ENCODE assay signal across 8 cellular contexts in the genomic region with DNA sequence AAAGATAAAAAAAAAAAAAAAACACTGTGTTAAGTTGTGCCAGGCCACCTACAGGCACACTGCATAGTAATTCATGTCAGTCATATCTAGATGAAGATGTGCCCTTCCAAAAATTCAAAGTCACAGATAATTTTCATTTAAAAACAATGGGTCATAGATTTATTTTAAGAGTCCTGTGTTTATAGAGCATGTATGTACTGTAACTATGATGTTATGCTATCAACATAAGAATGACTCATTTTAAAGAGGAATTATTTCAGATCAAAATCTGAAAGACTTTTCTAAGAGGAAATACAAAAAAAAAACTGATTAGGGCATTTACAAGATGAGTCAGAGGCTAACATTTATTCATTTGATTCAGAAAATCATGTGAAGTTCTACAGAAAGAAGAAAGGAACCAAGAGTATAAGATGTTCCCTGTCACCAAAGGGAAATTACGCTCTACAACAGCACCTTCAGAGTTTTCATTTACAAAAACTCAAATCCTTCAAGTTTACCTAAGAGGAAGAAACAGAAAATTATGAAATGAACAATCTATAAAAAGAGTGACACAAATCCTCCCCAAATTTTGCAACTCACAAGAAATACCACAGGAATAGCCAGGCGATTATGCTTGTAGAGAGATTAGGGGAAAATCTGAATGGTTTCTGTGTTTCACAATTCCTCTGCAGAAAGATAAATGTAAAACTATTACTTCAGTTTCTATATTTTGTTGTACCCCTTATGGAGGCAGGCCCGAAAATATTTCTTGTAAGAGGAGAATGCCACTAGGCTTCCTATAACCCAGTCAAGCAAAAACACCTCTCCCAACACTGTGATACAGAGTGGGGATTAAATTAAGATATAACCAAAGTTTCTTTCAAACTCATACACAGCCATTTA. TPM values are rescaled to one million over a fixed set of nuclear protein-coding genes. Genes with fewer than 3 reads are reported as not detected.
DNase-seq lines count a peak whose midpoint lies in the region; ATAC-seq, FAIRE-seq and TF ChIP-seq lines count a peak whose summit lies in the region.

No MANE protein-coding gene starts in this region.

- no peaks in the 10 kb centered on the region for H3K9me2 ChIP-seq in DOHH2 (replicated peaks; ENCODE audit: control insufficient read depth, low read length)

- H3K9me3 ChIP-seq in DOHH2 (ENCODE audit: control insufficient read depth, insufficient read depth, low read length) (no peaks in the 10 kb centered on the region), adrenal gland (replicated peaks in 1 of 3) (no peaks in the 10 kb centered on the region), kidney (ENCODE audit: control insufficient read depth in 1 of 2, low read length in 2 of 2) (no peaks in the 10 kb centered on the region), uterus (no peaks in the 10 kb centered on the region)

- intact Hi-C loops in adrenal gland (cut with DNase I): no loop called here
- intact Hi-C loops in kidney (cut with DNase I): no loop called here
- intact Hi-C loops in uterus (cut with DNase I; ENCODE audit: low total_unique reads): no loop called here

- H3K79me2 ChIP-seq in DOHH2 (ENCODE audit: control insufficient read depth, low read length): peaks cover 97% of the 10 kb centered on the region

- H3F3A ChIP-seq in DOHH2 (ENCODE audit: control insufficient read depth, insufficient read depth): 0 out of 2 replicates have a peak, but pooled peaks cover 2% of the 10 kb centered on the region

- H3K4me2 ChIP-seq in DOHH2 (ENCODE audit: low read length): peak overlapping the region; percentile 7; the same call in 1 of the 2 replicates

- H3K4me3 ChIP-seq in DOHH2 (ENCODE audit: low read length) (no peak overlapping the region), adrenal gland (no peak overlapping the region), kidney (ENCODE audit: low read length in 2 of 2) (no peak overlapping the region), uterus (no peak overlapping the region)

- peak; percentile 90 for FAIRE-seq in kidney (lab: Jason Lieb, UNC)

- ATAC-seq in HG03280 (IDR thresholded peaks at IDR 0.05; ENCODE audit: unreplicated experiment): no peak
- no peak for ATAC-seq in GM21825 (IDR thresholded peaks at IDR 0.05; ENCODE audit: unreplicated experiment)

- WGBS in adrenal gland, 4 donors: 34 to 42% (median 39%) methylated on average over 3 of the region's 3 CpGs

- no peak overlapping the region for H3K9ac ChIP-seq in kidney (ENCODE audit: low read length in 2 of 2)

- H3K27me3 ChIP-seq in DOHH2 (ENCODE audit: control insufficient read depth, low read length) (no peaks in the 10 kb centered on the region), adrenal gland (no peaks in the 10 kb centered on the region), uterus (no peaks in the 10 kb centered on the region)

- H3K27ac ChIP-seq in DOHH2 (ENCODE audit: low read depth, low read length) (no peak overlapping the region), adrenal gland (peak overlapping the region in 4 of 5 donors; percentile 60 to 80 (median 70)), kidney (ENCODE audit: low read depth in 2 of 2, low read length in 2 of 2) (no peak overlapping the region), uterus (peak overlapping the region; percentile 50 to 57)

- no peak for TF ChIP-seq CTCF in DOHH2 (IDR thresholded peaks at IDR 0.05; ENCODE audit: low read depth, low read length, poor library complexity, severe bottlenecking)
- TF ChIP-seq CTCF in adrenal gland (IDR thresholded peaks at IDR 0.05): peak in 2 of 6 experiments; percentile 21 to 26
- TF ChIP-seq CTCF in kidney (IDR thresholded peaks at IDR 0.05; ENCODE audit: borderline replicate concordance, extremely low read depth, insufficient read depth): no peak
- no peak for TF ChIP-seq CTCF in uterus (IDR thresholded peaks at IDR 0.05)

- peaks cover 39% of the 10 kb centered on the region for H3K4me1 ChIP-seq in DOHH2 (ENCODE audit: control insufficient read depth, low read length)
- peaks cover 28 to 58% of the 10 kb centered on the region in 2 donors for H3K4me1 ChIP-seq in adrenal gland (replicated peaks in 1 of 2)
- peaks cover 3 to 11% of the 10 kb centered on the region in 2 donors for H3K4me1 ChIP-seq in kidney (ENCODE audit: control insufficient read depth in 1 of 2, insufficient read depth in 1 of 2, low read depth in 1 of 2, low read length in 2 of 2)
- H3K4me1 ChIP-seq in uterus: peaks cover 8 to 11% of the 10 kb centered on the region in 2 donors

- DNase-seq in HT1080 (ENCODE audit: low read depth) (peak; percentile 84), adrenal gland (no peak), kidney (no peak), uterus (no peak), NCI-H187 (lab: John Stamatoyannopoulos, UW) (no peak)

- TF ChIP-seq POLR2A in adrenal gland (IDR thresholded peaks at IDR 0.05) (peak in 1 of 2 donors; percentile 59), uterus (IDR thresholded peaks at IDR 0.05) (no peak)

- peaks cover 20% of the 10 kb centered on the region; the same call in 1 of the 2 replicates for H4K20me1 ChIP-seq in DOHH2 (ENCODE audit: control insufficient read depth, insufficient read depth, low read depth, low read length)

- H3K36me3 ChIP-seq in DOHH2 (ENCODE audit: control insufficient read depth, low read length) (peaks cover 4% of the 10 kb centered on the region; the same call in 1 of the 2 replicates), adrenal gland (replicated peaks in 1 of 2) (no peaks in the 10 kb centered on the region), kidney (ENCODE audit: control insufficient read depth in 1 of 2, insufficient read depth in 2 of 2, low read length in 2 of 2) (no peaks in the 10 kb centered on the region), uterus (no peaks in the 10 kb centered on the region)

RNA-seq across cellular contexts. Expression of gene TP53BP2, which starts 13.8 kb away (rescaled TPM):
- 19.5 and 22.8 TPM in 2 replicates for total RNA-seq in HT1080 (2014; rRNA removed; shearing (Covaris generic))
- polyA plus RNA-seq in HT1080 (2015; cell fraction: cytosol; rRNA removed): 15.1 and 16.2 TPM in 2 replicates
- 31.6 and 36.0 TPM in 2 replicates for polyA plus RNA-seq in HT1080 (2015; cell fraction: nucleus; rRNA removed)
- total RNA-seq in adrenal gland (10 to 100 TPM; 20.5 to 38.5 (median 31.2) TPM), kidney (45.9 TPM), uterus (10 to 100 TPM; 25.6 to 66.7 (median 50.8) TPM)
- polyA plus RNA-seq in adrenal gland (10 to 100 TPM in 1 of 3 donors, 1 to 10 TPM in 2; 6.0 to 21.3 (median 6.9) TPM), kidney (ENCODE audit: insufficient read depth, low read depth, low replicate concordance) (10.3 TPM)

Comparison
In these comparisons a context has a peak if more than half of its experiments do, and no peak if none do; other contexts are left out.
1. H3K27ac ChIP-seq: peak in adrenal gland (4 of 5) and uterus (2 of 2); none in DOHH2 (single experiment) and kidney (0 of 2).